ENCODE assay signal across 1 cellular context in the genomic region with DNA sequence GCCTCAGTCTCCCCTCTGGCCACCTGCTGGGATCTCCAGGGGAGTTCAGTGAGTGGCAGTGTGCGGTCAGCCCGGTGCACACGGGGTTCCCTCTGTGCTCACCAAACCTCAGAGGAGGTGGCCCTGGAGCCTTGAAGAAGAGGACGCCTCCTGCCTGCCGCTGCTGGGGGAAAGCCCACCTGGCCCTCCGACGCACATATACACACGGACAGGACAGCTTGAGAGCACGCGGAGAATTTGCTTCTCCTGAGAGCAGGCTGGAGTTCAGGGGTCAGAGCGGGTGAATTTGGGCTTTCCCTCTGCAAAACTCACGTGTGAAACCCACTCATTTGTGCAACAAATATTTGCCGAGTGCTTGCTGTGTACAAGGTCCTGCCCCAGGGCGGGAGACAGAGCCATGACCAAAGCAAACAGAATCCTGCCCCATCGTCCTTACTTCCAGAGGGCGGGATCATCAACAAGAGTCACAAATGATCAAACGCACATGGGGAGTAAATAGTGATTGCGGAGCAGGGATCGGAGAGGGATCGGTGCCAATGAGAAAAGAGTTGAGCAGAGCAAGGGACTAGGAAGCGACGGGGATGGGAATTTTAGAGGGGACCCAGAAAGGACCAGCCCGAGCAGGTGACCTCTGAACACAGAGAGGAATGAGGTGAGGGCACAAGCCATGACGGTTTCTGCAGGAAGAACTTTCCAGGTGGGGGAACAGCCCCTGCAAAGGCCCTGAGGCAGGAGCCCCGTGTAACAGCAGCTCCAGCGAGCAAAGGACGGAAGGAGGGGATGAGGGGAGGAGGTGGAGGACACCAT.
TF ChIP-seq lines count a peak whose summit lies in the region.

No MANE protein-coding gene starts in this region.

TF ChIP-seq in HepG2, 621 proteins besides CTCF, POLR2A, EP300 and RAD21 (continued from another document and continues in another):
- TF ChIP-seq SUZ12 (IDR thresholded peaks at IDR 0.05; ENCODE audit: low read depth, low read length) (no peak), MEIS2 (CRISPR knock-in tag; IDR thresholded peaks at IDR 0.05) (peak; percentile 76), SRY (CRISPR knock-in tag; IDR thresholded peaks at IDR 0.05) (0 out of 2 replicates have a peak, but pooled peaks have one; percentile 70), GATA4 (IDR thresholded peaks at IDR 0.05; ENCODE audit: borderline replicate concordance, low read depth) (no peak), ELF4 (CRISPR knock-in tag; IDR thresholded peaks at IDR 0.05; ENCODE audit: borderline replicate concordance) (no peak), ZNF20 (CRISPR knock-in tag; IDR thresholded peaks at IDR 0.05) (no peak), ZNF883 (CRISPR knock-in tag; IDR thresholded peaks at IDR 0.05; ENCODE audit: not compliant biosample characterization) (peak; percentile 68), MATR3 (CRISPR knock-in tag; IDR thresholded peaks at IDR 0.05) (no peak), ZNF766 (CRISPR knock-in tag; IDR thresholded peaks at IDR 0.05; ENCODE audit: borderline replicate concordance) (no peak), SOX13 (IDR thresholded peaks at IDR 0.05) (no peak; the same call in 1 of the 2 replicates), SOX13 (CRISPR knock-in tag; conservative IDR thresholded peaks at IDR 0.05 in 1 of 2, IDR thresholded peaks at IDR 0.05 in 1 of 2) (peak in 1 of 2 experiments; percentile 81; a peak in 2 of 4 replicates), SAP130 (CRISPR knock-in tag; IDR thresholded peaks at IDR 0.05; ENCODE audit: low read depth) (peak; percentile 83), KLF11 (CRISPR knock-in tag; IDR thresholded peaks at IDR 0.05) (no peak; the same call in 1 of the 2 replicates), ZNF605 (CRISPR knock-in tag; IDR thresholded peaks at IDR 0.05) (no peak), ZSCAN25 (CRISPR knock-in tag; IDR thresholded peaks at IDR 0.05) (peak; percentile 72; the same call in 1 of the 2 replicates), ZNF782 (CRISPR knock-in tag; IDR thresholded peaks at IDR 0.05; ENCODE audit: borderline replicate concordance) (peak; percentile 65; the same call in 1 of the 2 replicates), ONECUT2 (CRISPR knock-in tag; IDR thresholded peaks at IDR 0.05) (no peak; the same call in 1 of the 2 replicates), ZFP90 (CRISPR knock-in tag; IDR thresholded peaks at IDR 0.05; ENCODE audit: borderline replicate concordance) (0 out of 2 replicates have a peak, but pooled peaks have one; percentile 65), ZNF589 (CRISPR knock-in tag; conservative IDR thresholded peaks at IDR 0.05) (no peak), HDAC6 (IDR thresholded peaks at IDR 0.05; ENCODE audit: low read depth, low read length) (no peak)
- TF ChIP-seq, protein P1, sequence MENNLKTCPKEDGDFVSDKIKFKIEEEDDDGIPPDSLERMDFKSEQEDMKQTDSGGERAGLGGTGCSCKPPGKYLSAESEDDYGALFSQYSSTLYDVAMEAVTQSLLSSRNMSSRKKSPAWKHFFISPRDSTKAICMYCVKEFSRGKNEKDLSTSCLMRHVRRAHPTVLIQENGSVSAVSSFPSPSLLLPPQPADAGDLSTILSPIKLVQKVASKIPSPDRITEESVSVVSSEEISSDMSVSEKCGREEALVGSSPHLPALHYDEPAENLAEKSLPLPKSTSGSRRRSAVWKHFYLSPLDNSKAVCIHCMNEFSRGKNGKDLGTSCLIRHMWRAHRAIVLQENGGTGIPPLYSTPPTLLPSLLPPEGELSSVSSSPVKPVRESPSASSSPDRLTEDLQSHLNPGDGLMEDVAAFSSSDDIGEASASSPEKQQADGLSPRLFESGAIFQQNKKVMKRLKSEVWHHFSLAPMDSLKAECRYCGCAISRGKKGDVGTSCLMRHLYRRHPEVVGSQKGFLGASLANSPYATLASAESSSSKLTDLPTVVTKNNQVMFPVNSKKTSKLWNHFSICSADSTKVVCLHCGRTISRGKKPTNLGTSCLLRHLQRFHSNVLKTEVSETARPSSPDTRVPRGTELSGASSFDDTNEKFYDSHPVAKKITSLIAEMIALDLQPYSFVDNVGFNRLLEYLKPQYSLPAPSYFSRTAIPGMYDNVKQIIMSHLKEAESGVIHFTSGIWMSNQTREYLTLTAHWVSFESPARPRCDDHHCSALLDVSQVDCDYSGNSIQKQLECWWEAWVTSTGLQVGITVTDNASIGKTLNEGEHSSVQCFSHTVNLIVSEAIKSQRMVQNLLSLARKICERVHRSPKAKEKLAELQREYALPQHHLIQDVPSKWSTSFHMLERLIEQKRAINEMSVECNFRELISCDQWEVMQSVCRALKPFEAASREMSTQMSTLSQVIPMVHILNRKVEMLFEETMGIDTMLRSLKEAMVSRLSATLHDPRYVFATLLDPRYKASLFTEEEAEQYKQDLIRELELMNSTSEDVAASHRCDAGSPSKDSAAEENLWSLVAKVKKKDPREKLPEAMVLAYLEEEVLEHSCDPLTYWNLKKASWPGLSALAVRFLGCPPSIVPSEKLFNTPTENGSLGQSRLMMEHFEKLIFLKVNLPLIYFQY (CRISPR knock-in tag; IDR thresholded peaks at IDR 0.05; ENCODE audit: borderline replicate concordance), result peak; percentile 76; the same call in 1 of the 2 replicates
- TF ChIP-seq, protein P2, sequence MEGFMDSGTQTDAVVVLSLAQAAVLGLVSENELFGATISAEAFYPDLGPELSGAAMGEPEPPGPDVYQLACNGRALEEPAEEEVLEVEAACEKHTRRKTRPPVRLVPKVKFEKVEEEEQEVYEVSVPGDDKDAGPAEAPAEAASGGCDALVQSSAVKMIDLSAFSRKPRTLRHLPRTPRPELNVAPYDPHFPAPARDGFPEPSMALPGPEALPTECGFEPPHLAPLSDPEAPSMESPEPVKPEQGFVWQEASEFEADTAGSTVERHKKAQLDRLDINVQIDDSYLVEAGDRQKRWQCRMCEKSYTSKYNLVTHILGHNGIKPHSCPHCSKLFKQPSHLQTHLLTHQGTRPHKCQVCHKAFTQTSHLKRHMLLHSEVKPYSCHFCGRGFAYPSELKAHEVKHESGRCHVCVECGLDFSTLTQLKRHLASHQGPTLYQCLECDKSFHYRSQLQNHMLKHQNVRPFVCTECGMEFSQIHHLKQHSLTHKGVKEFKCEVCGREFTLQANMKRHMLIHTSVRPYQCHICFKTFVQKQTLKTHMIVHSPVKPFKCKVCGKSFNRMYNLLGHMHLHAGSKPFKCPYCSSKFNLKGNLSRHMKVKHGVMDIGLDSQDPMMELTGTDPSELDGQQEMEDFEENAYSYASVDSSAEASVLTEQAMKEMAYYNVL (CRISPR knock-in tag; IDR thresholded peaks at IDR 0.05; ENCODE audit: borderline replicate concordance), result no peak
- TF ChIP-seq, protein P3, sequence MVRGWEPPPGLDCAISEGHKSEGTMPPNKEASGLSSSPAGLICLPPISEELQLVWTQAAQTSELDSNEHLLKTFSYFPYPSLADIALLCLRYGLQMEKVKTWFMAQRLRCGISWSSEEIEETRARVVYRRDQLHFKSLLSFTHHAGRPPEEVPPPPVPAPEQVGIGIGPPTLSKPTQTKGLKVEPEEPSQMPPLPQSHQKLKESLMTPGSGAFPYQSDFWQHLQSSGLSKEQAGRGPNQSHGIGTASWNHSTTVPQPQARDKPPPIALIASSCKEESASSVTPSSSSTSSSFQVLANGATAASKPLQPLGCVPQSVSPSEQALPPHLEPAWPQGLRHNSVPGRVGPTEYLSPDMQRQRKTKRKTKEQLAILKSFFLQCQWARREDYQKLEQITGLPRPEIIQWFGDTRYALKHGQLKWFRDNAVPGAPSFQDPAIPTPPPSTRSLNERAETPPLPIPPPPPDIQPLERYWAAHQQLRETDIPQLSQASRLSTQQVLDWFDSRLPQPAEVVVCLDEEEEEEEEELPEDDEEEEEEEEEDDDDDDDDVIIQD (CRISPR knock-in tag; IDR thresholded peaks at IDR 0.05; ENCODE audit: low read depth), result peak; percentile 14; the same call in 1 of the 2 replicates
- TF ChIP-seq, protein P4, sequence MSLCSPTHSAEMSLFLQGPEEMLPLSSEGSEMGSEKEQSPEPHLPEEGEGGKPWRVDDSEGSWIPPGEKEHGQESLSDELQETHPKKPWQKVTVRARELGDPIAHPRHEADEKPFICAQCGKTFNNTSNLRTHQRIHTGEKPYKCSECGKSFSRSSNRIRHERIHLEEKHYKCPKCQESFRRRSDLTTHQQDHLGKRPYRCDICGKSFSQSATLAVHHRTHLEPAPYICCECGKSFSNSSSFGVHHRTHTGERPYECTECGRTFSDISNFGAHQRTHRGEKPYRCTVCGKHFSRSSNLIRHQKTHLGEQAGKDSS (CRISPR knock-in tag; IDR thresholded peaks at IDR 0.05; ENCODE audit: borderline replicate concordance, low read depth), result 0 out of 2 replicates have a peak, but pooled peaks have one; percentile 19
- TF ChIP-seq, protein P5, sequence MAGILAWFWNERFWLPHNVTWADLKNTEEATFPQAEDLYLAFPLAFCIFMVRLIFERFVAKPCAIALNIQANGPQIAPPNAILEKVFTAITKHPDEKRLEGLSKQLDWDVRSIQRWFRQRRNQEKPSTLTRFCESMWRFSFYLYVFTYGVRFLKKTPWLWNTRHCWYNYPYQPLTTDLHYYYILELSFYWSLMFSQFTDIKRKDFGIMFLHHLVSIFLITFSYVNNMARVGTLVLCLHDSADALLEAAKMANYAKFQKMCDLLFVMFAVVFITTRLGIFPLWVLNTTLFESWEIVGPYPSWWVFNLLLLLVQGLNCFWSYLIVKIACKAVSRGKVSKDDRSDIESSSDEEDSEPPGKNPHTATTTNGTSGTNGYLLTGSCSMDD (CRISPR knock-in tag; IDR thresholded peaks at IDR 0.05), result no peak
- TF ChIP-seq, protein P6, sequence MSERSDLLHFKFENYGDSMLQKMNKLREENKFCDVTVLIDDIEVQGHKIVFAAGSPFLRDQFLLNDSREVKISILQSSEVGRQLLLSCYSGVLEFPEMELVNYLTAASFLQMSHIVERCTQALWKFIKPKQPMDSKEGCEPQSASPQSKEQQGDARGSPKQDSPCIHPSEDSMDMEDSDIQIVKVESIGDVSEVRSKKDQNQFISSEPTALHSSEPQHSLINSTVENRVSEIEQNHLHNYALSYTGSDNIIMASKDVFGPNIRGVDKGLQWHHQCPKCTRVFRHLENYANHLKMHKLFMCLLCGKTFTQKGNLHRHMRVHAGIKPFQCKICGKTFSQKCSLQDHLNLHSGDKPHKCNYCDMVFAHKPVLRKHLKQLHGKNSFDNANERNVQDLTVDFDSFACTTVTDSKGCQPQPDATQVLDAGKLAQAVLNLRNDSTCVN (CRISPR knock-in tag; IDR thresholded peaks at IDR 0.05; ENCODE audit: borderline replicate concordance), result no peak
- TF ChIP-seq, protein P7, sequence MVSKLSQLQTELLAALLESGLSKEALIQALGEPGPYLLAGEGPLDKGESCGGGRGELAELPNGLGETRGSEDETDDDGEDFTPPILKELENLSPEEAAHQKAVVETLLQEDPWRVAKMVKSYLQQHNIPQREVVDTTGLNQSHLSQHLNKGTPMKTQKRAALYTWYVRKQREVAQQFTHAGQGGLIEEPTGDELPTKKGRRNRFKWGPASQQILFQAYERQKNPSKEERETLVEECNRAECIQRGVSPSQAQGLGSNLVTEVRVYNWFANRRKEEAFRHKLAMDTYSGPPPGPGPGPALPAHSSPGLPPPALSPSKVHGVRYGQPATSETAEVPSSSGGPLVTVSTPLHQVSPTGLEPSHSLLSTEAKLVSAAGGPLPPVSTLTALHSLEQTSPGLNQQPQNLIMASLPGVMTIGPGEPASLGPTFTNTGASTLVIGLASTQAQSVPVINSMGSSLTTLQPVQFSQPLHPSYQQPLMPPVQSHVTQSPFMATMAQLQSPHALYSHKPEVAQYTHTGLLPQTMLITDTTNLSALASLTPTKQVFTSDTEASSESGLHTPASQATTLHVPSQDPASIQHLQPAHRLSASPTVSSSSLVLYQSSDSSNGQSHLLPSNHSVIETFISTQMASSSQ (IDR thresholded peaks at IDR 0.05; ENCODE audit: low read depth), result 0 out of 2 replicates have a peak, but pooled peaks have one; percentile 12
- TF ChIP-seq, protein P7 (CRISPR knock-in tag; IDR thresholded peaks at IDR 0.05; ENCODE audit: borderline replicate concordance), result peak; percentile 88; the same call in 1 of the 2 replicates
- TF ChIP-seq, protein P8, sequence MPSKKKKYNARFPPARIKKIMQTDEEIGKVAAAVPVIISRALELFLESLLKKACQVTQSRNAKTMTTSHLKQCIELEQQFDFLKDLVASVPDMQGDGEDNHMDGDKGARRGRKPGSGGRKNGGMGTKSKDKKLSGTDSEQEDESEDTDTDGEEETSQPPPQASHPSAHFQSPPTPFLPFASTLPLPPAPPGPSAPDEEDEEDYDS (CRISPR knock-in tag; IDR thresholded peaks at IDR 0.05), result peak; percentile 64
- TF ChIP-seq, protein P9, sequence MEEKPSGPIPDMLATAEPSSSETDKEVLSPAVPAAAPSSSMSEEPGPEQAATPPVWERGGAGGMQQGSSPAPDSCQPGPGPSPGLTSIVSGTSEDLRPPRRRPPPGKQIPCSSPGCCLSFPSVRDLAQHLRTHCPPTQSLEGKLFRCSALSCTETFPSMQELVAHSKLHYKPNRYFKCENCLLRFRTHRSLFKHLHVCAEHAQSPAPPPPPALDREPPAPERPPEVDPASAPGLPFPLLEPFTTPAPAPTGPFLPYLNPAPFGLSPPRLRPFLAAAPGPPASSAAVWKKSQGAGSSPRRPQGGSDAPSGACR (CRISPR knock-in tag; IDR thresholded peaks at IDR 0.05), result peak; percentile 87
- TF ChIP-seq, protein P10, sequence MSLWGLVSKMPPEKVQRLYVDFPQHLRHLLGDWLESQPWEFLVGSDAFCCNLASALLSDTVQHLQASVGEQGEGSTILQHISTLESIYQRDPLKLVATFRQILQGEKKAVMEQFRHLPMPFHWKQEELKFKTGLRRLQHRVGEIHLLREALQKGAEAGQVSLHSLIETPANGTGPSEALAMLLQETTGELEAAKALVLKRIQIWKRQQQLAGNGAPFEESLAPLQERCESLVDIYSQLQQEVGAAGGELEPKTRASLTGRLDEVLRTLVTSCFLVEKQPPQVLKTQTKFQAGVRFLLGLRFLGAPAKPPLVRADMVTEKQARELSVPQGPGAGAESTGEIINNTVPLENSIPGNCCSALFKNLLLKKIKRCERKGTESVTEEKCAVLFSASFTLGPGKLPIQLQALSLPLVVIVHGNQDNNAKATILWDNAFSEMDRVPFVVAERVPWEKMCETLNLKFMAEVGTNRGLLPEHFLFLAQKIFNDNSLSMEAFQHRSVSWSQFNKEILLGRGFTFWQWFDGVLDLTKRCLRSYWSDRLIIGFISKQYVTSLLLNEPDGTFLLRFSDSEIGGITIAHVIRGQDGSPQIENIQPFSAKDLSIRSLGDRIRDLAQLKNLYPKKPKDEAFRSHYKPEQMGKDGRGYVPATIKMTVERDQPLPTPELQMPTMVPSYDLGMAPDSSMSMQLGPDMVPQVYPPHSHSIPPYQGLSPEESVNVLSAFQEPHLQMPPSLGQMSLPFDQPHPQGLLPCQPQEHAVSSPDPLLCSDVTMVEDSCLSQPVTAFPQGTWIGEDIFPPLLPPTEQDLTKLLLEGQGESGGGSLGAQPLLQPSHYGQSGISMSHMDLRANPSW (CRISPR knock-in tag; IDR thresholded peaks at IDR 0.05; ENCODE audit: borderline replicate concordance), result peak; percentile 89; the same call in 1 of the 2 replicates
